Comparison of ENCODE assay signal across 8 cellular contexts in genomic region chr16:22232277-22233049, GRCh38. TPM values are rescaled to one million over a fixed set of nuclear protein-coding genes. Genes with fewer than 3 reads are reported as not detected.
DNase-seq lines count a peak whose midpoint lies in the region; ATAC-seq and TF ChIP-seq lines count a peak whose summit lies in the region.

No MANE protein-coding gene starts in this region.

- no peak overlapping the region for H2BK15ac ChIP-seq in mesendoderm (replicated peaks; ENCODE audit: low read depth)

- H4K5ac ChIP-seq in mesendoderm (ENCODE audit: low read length): no peak overlapping the region

- no peak overlapping the region for H3K56ac ChIP-seq in mesendoderm (ENCODE audit: low read length)

- no peaks in the 10 kb centered on the region for H3K9me3 Mint-ChIP-seq in T-helper 2 cell treated with Interferon-gamma antibody and Interleukin-4, amounts not matched to agents 5 μg/mL and 100 μg/mL, for 36 hours
- no peaks in the 10 kb centered on the region for H3K9me3 Mint-ChIP-seq in stimulated activated naive B cell treated with anti-CD40 and anti-IgM and Interleukin-4, amounts not matched to agents 10 μg/mL and 1 μg/mL and 100 μg/mL, for 72 hours
- H3K9me3 Mint-ChIP-seq in progenitor cell of endocrine pancreas (ENCODE audit: low read depth): no peaks in the 10 kb centered on the region

- no peak overlapping the region for H3K4ac ChIP-seq in mesendoderm (ENCODE audit: low read depth, low read length)

- H2AK5ac ChIP-seq in mesendoderm (ENCODE audit: low read length): no peak overlapping the region

- no peak overlapping the region for H3K4me2 ChIP-seq in mesendoderm (ENCODE audit: low read length)

- no peak overlapping the region for H3K4me3 ChIP-seq in right atrium auricular region
- no peak overlapping the region for H3K4me3 ChIP-seq in ascending aorta
- no peak overlapping the region for H3K4me3 ChIP-seq in mesendoderm (ENCODE audit: low read length)

- H3K27me3 Mint-ChIP-seq in T-helper 2 cell treated with Interferon-gamma antibody and Interleukin-4, amounts not matched to agents 5 μg/mL and 100 μg/mL, for 36 hours (ENCODE audit: low read depth): no peaks in the 10 kb centered on the region
- no peaks in the 10 kb centered on the region for H3K27me3 Mint-ChIP-seq in stimulated activated naive B cell treated with anti-CD40 and anti-IgM and Interleukin-4, amounts not matched to agents 10 μg/mL and 1 μg/mL and 100 μg/mL, for 72 hours
- no peaks in the 10 kb centered on the region for H3K27me3 Mint-ChIP-seq in progenitor cell of endocrine pancreas

- ATAC-seq in stimulated activated naive B cell treated with anti-CD40 and anti-IgM and Interleukin-4, amounts not matched to agents 10 μg/mL and 1 μg/mL and 100 μg/mL, for 72 hours (replicated peaks): peak; percentile 57 to 74

- H3K79me2 ChIP-seq in mesendoderm (ENCODE audit: control insufficient read depth, insufficient read depth, low read length): no peaks in the 10 kb centered on the region

- no peak overlapping the region for H3K4me3 Mint-ChIP-seq in T-helper 2 cell treated with Interferon-gamma antibody and Interleukin-4, amounts not matched to agents 5 μg/mL and 100 μg/mL, for 36 hours
- no peak overlapping the region for H3K4me3 Mint-ChIP-seq in stimulated activated naive B cell treated with anti-CD40 and anti-IgM and Interleukin-4, amounts not matched to agents 10 μg/mL and 1 μg/mL and 100 μg/mL, for 72 hours
- H3K4me3 Mint-ChIP-seq in progenitor cell of endocrine pancreas (ENCODE audit: low read depth): no peak overlapping the region

- peak; percentile 66 for DNase-seq in NCI-H2107 treated with DMSO at 0.1 percent for 48 hours (lab: John Stamatoyannopoulos, UW; ENCODE audit: unreplicated experiment)
- DNase-seq in NCI-H2107 (lab: John Stamatoyannopoulos, UW): no peak
- DNase-seq in T-helper 2 cell treated with Interferon-gamma antibody and Interleukin-4, amounts not matched to agents 5 μg/mL and 100 μg/mL, for 36 hours (ENCODE audit: low spot score): peak; percentile 47
- no peak for DNase-seq in right atrium auricular region (ENCODE audit: low spot score)
- no peak for DNase-seq in stimulated activated naive B cell treated with anti-CD40 and anti-IgM and Interleukin-4, amounts not matched to agents 10 μg/mL and 1 μg/mL and 100 μg/mL, for 72 hours
- DNase-seq in ascending aorta (ENCODE audit: low spot score in 2 of 2): no peak
- DNase-seq in progenitor cell of endocrine pancreas (ENCODE audit: low spot score, unreplicated experiment): no peak
- no peak for DNase-seq in mesendoderm

- H3K36me3 Mint-ChIP-seq in T-helper 2 cell treated with Interferon-gamma antibody and Interleukin-4, amounts not matched to agents 5 μg/mL and 100 μg/mL, for 36 hours (ENCODE audit: low read depth): peaks cover 36% of the 10 kb centered on the region
- H3K36me3 Mint-ChIP-seq in stimulated activated naive B cell treated with anti-CD40 and anti-IgM and Interleukin-4, amounts not matched to agents 10 μg/mL and 1 μg/mL and 100 μg/mL, for 72 hours: peaks cover 41 to 58% of the 10 kb centered on the region in 2 donors
- peaks cover 8% of the 10 kb centered on the region for H3K36me3 Mint-ChIP-seq in progenitor cell of endocrine pancreas (ENCODE audit: insufficient read depth)

- TF ChIP-seq CTCF in right atrium auricular region (IDR thresholded peaks at IDR 0.05): no peak
- TF ChIP-seq CTCF in ascending aorta (IDR thresholded peaks at IDR 0.05): no peak
- no peak for TF ChIP-seq CTCF in progenitor cell of endocrine pancreas (IDR thresholded peaks at IDR 0.05; ENCODE audit: unreplicated experiment)

- H3K27me3 ChIP-seq in right atrium auricular region: no peaks in the 10 kb centered on the region
- no peaks in the 10 kb centered on the region for H3K27me3 ChIP-seq in ascending aorta
- no peaks in the 10 kb centered on the region for H3K27me3 ChIP-seq in mesendoderm (ENCODE audit: insufficient read depth, low read length, poor library complexity)

- H3K36me3 ChIP-seq in right atrium auricular region: peaks cover 43% of the 10 kb centered on the region
- peaks cover 23 to 31% of the 10 kb centered on the region in 2 donors for H3K36me3 ChIP-seq in ascending aorta
- H3K36me3 ChIP-seq in mesendoderm (ENCODE audit: control insufficient read depth, insufficient read depth, low read length): no peaks in the 10 kb centered on the region

- H3K4me1 ChIP-seq in right atrium auricular region: peaks cover 0 to 9% of the 10 kb centered on the region in 2 donors
- peaks cover 0 to 9% of the 10 kb centered on the region in 2 donors for H3K4me1 ChIP-seq in ascending aorta
- H3K4me1 ChIP-seq in mesendoderm (ENCODE audit: control insufficient read depth, low read depth, low read length): no peaks in the 10 kb centered on the region

- H3K4me1 Mint-ChIP-seq in T-helper 2 cell treated with Interferon-gamma antibody and Interleukin-4, amounts not matched to agents 5 μg/mL and 100 μg/mL, for 36 hours (ENCODE audit: low read depth): peaks cover 16% of the 10 kb centered on the region
- H3K4me1 Mint-ChIP-seq in stimulated activated naive B cell treated with anti-CD40 and anti-IgM and Interleukin-4, amounts not matched to agents 10 μg/mL and 1 μg/mL and 100 μg/mL, for 72 hours: peaks cover 6% of the 10 kb centered on the region in 2 donors
- H3K4me1 Mint-ChIP-seq in progenitor cell of endocrine pancreas (ENCODE audit: low read depth): peaks cover 1% of the 10 kb centered on the region

- H3K9me3 ChIP-seq in right atrium auricular region (no peaks in the 10 kb centered on the region), ascending aorta (no peaks in the 10 kb centered on the region)

- no peak overlapping the region for H3K23ac ChIP-seq in mesendoderm (ENCODE audit: low read length)

- intact Hi-C loops in ascending aorta (cut with DNase I): no loop called here

- H3K27ac ChIP-seq in right atrium auricular region (peak overlapping the region; percentile 69 to 71), ascending aorta (peak overlapping the region in 1 of 2 donors; percentile 15), mesendoderm (ENCODE audit: low read depth, low read length) (no peak overlapping the region)

- H2BK5ac ChIP-seq in mesendoderm (ENCODE audit: low read length): no peak overlapping the region

- no peak overlapping the region for H4K8ac ChIP-seq in mesendoderm (ENCODE audit: low read depth, low read length)

- no peak overlapping the region for H3K18ac ChIP-seq in mesendoderm (ENCODE audit: low read length)

- no peaks in the 10 kb centered on the region for H3K79me1 ChIP-seq in mesendoderm (ENCODE audit: low read length)

- peak overlapping the region; percentile 70 for H3K27ac Mint-ChIP-seq in T-helper 2 cell treated with Interferon-gamma antibody and Interleukin-4, amounts not matched to agents 5 μg/mL and 100 μg/mL, for 36 hours
- no peak overlapping the region for H3K27ac Mint-ChIP-seq in stimulated activated naive B cell treated with anti-CD40 and anti-IgM and Interleukin-4, amounts not matched to agents 10 μg/mL and 1 μg/mL and 100 μg/mL, for 72 hours
- H3K27ac Mint-ChIP-seq in progenitor cell of endocrine pancreas: no peak overlapping the region

- no peak overlapping the region for H3K9ac ChIP-seq in mesendoderm (ENCODE audit: low read length)

- no peak overlapping the region for H2BK120ac ChIP-seq in mesendoderm (ENCODE audit: low read depth, low read length)

- no CpG with 5 or more reads among the region's 16 CpGs for WGBS in mesendoderm (ENCODE audit: extremely low coverage, insufficient coverage, low lambda C conversion rate)

RNA-seq across cellular contexts. Expression of gene EEF2K, which starts 26.4 kb away (rescaled TPM):
- 10 to 100 TPM; 12.9 to 18.9 TPM for total RNA-seq in right atrium auricular region
- 31.9 TPM for total RNA-seq in ascending aorta
- 15.4 TPM in 2 replicates for total RNA-seq in progenitor cell of endocrine pancreas
- 6.1 TPM for polyA plus RNA-seq in mesendoderm (2013, experiment 1 of 2)
- polyA plus RNA-seq in mesendoderm (2013, experiment 2 of 2): 5.5 TPM

Comparison
In these comparisons a context has a peak if more than half of its experiments do, and no peak if none do; other contexts are left out.
1. DNase-seq: peak in NCI-H2107 treated with DMSO at 0.1 percent for 48 hours (single experiment) and T-helper 2 cell treated with Interferon-gamma antibody and Interleukin-4, amounts not matched to agents 5 μg/mL and 100 μg/mL, for 36 hours (single experiment); none in NCI-H2107 (single experiment), right atrium auricular region (single experiment), stimulated activated naive B cell treated with anti-CD40 and anti-IgM and Interleukin-4, amounts not matched to agents 10 μg/mL and 1 μg/mL and 100 μg/mL, for 72 hours (single experiment), ascending aorta (0 of 2), progenitor cell of endocrine pancreas (single experiment) and mesendoderm (single experiment).